In genomic region chr6:27312146-27312949, GRCh38 we compare ENCODE assay signal across 1 cellular context.
TF ChIP-seq lines count a peak whose summit lies in the region.

Gene POM121L2 (minus strand): TSS chr6:27312273. CDS start chr6:27312170, 103 bp downstream.

TF ChIP-seq in GM12878, 131 proteins besides CTCF, POLR2A, EP300 and RAD21 (continued from another document):
- TF ChIP-seq ZBTB11 (CRISPR knock-in tag; IDR thresholded peaks at IDR 0.05) (no peak), RELB (IDR thresholded peaks at IDR 0.05; ENCODE audit: low read depth) (peak; percentile 21; the same call in 1 of the 2 replicates), PML (IDR thresholded peaks at IDR 0.05; ENCODE audit: low read length) (no peak), YY1 (IDR thresholded peaks at IDR 0.05; ENCODE audit: low read depth, low read length) (0 out of 2 replicates have a peak, but pooled peaks have one; percentile 34), MTA2 (IDR thresholded peaks at IDR 0.05; ENCODE audit: low read depth) (0 out of 2 replicates have a peak, but pooled peaks have one; percentile 17), MAX (IDR thresholded peaks at IDR 0.05; ENCODE audit: low read depth, low read length) (no peak), ZNF384 (IDR thresholded peaks at IDR 0.05; ENCODE audit: borderline replicate concordance, low read depth, low read length) (no peak), NFXL1 (IDR thresholded peaks at IDR 0.05; ENCODE audit: borderline replicate concordance) (0 out of 2 replicates have a peak, but pooled peaks have one; percentile 17), NBN (IDR thresholded peaks at IDR 0.05) (0 out of 2 replicates have a peak, but pooled peaks have one; percentile 44), CREM (IDR thresholded peaks at IDR 0.05; ENCODE audit: low read depth) (no peak), SKIL (IDR thresholded peaks at IDR 0.05; ENCODE audit: low read depth, poor library complexity, severe bottlenecking) (no peak), IKZF2 (IDR thresholded peaks at IDR 0.05) (peak; percentile 19 to 42; a peak in 2 of 4 replicates)
